In genomic region chr1:219812491-219813221, GRCh38 we compare ENCODE assay signal across 8 cellular contexts.
DNase-seq lines count a peak whose midpoint lies in the region; ATAC-seq, FAIRE-seq and TF ChIP-seq lines count a peak whose summit lies in the region.

No MANE protein-coding gene starts in this region.

- no peak overlapping the region for H3K4me3 ChIP-seq in pancreas

- no peaks in the 10 kb centered on the region for H3K9me3 ChIP-seq in pancreas

- FAIRE-seq in TTC549 (lab: Jason Lieb, UNC) = peak; percentile 77
- no peak for FAIRE-seq in pancreas (lab: Jason Lieb, UNC)

- no peaks in the 10 kb centered on the region for H3K36me3 ChIP-seq in pancreas

- DNase-seq in COR-L47 (lab: John Stamatoyannopoulos, UW) (peak; percentile 78), NCI-H2029 treated with DMSO at 0.1 percent for 48 hours (lab: John Stamatoyannopoulos, UW) (peak; percentile 28), germinal center (ENCODE audit: low spot score) (peak; percentile 58), pancreas (peak in 3 of 6 donors; percentile 19 to 49 (median 29))
- DNase-seq in activated effector memory CD4-positive, alpha-beta T cell treated with Interleukin-2 at 50 U/mL for 16 hours = no peak

- peak; percentile 38 to 64 (median 60) for TF ChIP-seq CTCF in pancreas (IDR thresholded peaks at IDR 0.05)

- peaks cover 0 to 5% (median 0%) of the 10 kb centered on the region in 4 donors for H3K27me3 ChIP-seq in pancreas

- intact Hi-C loops in pancreas (cut with DNase I) = loop anchor here in 1 of 3 donors (10.0 kb wide), 1 partner anchor 1478 kb away; no protein-coding TSS in a partner anchor

- ATAC-seq in GM19035 (IDR thresholded peaks at IDR 0.05; ENCODE audit: unreplicated experiment) (peak; percentile 96), HG03095 (IDR thresholded peaks at IDR 0.05; ENCODE audit: unreplicated experiment) (peak; percentile 92), pancreas (peak; percentile 73 to 99 (median 96))

- WGBS in pancreas, 2 donors = 8 to 11% methylated on average over 4 of the region's 4 CpGs

- no peaks in the 10 kb centered on the region for H3K4me1 ChIP-seq in pancreas

- H3K27ac ChIP-seq in pancreas = no peak overlapping the region
